ENCODE assay signal across 8 cellular contexts in the genomic region with DNA sequence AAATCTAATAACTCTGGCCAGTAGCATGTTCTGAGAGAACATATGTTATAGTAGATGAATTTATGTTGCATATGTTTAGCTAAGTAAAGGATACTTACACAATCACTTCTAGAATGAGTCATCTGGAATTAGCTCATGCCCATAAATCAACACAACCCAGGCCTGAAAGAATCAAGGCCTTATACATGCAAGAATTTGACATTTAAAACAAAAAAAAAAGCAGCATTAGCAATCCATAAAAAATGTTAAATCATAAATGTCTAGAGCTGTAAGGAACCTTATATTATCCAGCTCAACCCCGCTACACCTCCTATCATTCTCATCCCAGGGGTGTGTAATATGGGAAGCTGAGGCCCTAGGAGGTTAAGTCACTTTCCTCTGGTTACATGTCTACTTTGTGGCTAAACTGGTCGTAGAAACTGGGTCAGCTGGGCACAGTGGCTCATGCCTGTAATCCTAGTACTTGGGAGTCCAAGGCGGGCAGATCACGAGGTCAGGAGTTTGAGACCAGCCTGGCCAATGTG.
DNase-seq lines count a peak whose midpoint lies in the region; ATAC-seq, FAIRE-seq and TF ChIP-seq lines count a peak whose summit lies in the region.

No MANE protein-coding gene starts in this region.

- intact Hi-C loops in aorta (cut with DNase I): loop anchor here in 1 of 2 donors (5.0 kb wide), 1 partner anchor 37 kb away; no protein-coding TSS in a partner anchor

- no peaks in the 10 kb centered on the region for H3K9me3 ChIP-seq in aorta (ENCODE audit: control insufficient read depth, low read length)

- H3K4me1 ChIP-seq in aorta (ENCODE audit: control insufficient read depth in 1 of 2, insufficient read depth in 2 of 2, low read length in 2 of 2): peaks cover 6 to 15% of the 10 kb centered on the region in 2 donors

- FAIRE-seq in GM12892 (lab: Jason Lieb, UNC): no peak

- WGBS in aorta, 2 donors: 60 to 70% methylated on average over 4 of the region's 4 CpGs

- TF ChIP-seq POLR2A in GM12892 (IDR thresholded peaks at IDR 0.05; ENCODE audit: low read depth, low read length): no peak

- no peak for DNase-seq in activated T-cell treated with anti-CD3 and anti-CD28 coated beads, Interleukin-2, amount 50 U/mL, for 72 hours
- no peak for DNase-seq in activated T-cell treated with anti-CD3 and anti-CD28 coated beads for 4 hours
- DNase-seq in inferior parietal cortex (ENCODE audit: extremely low spot score): peak; percentile 19
- DNase-seq in aorta: no peak
- no peak for DNase-seq in GM12892 (ENCODE audit: insufficient read length)

- no peaks in the 10 kb centered on the region for H3K36me3 ChIP-seq in aorta (ENCODE audit: control insufficient read depth in 1 of 2, insufficient read depth in 2 of 2, low read length in 1 of 2)

- no peak overlapping the region for H3K4me3 ChIP-seq in aorta (ENCODE audit: low read length in 2 of 2)

- peak overlapping the region; percentile 3 to 27 for H3K4me3 Mint-ChIP-seq in activated T-cell treated with anti-CD3 and anti-CD28 coated beads, Interleukin-2, amount 50 U/mL, for 72 hours
- no peak overlapping the region for H3K4me3 Mint-ChIP-seq in T-helper 1 cell treated with Interleukin-12 subunit alpha and Interleukin-12 subunit beta and Interleukin-4 antibody, amounts not matched to agents 30 μg/mL and 1 μg/mL, for 36 hours

- H3K27ac ChIP-seq in aorta (ENCODE audit: low read depth in 1 of 2, low read length in 2 of 2): peak overlapping the region in 1 of 2 donors; percentile 83

- no peaks in the 10 kb centered on the region for H3K36me3 Mint-ChIP-seq in activated T-cell treated with anti-CD3 and anti-CD28 coated beads, Interleukin-2, amount 50 U/mL, for 72 hours (ENCODE audit: insufficient read depth in 2 of 2)
- H3K36me3 Mint-ChIP-seq in T-helper 1 cell treated with Interleukin-12 subunit alpha and Interleukin-12 subunit beta and Interleukin-4 antibody, amounts not matched to agents 30 μg/mL and 1 μg/mL, for 36 hours (ENCODE audit: low read depth): no peaks in the 10 kb centered on the region

- ATAC-seq in activated T-cell treated with anti-CD3 and anti-CD28 coated beads, Interleukin-2, amount 50 U/mL, for 72 hours (replicated peaks in 1 of 2): peak; percentile 78 to 80
- peak; percentile 55 for ATAC-seq in aorta (ENCODE audit: low FRiP score)
- ATAC-seq in HG03139 (IDR thresholded peaks at IDR 0.05; ENCODE audit: unreplicated experiment): no peak
- no peak for ATAC-seq in GM18867 (IDR thresholded peaks at IDR 0.05; ENCODE audit: unreplicated experiment)

- H3K9me3 Mint-ChIP-seq in activated T-cell treated with anti-CD3 and anti-CD28 coated beads, Interleukin-2, amount 50 U/mL, for 72 hours: no peaks in the 10 kb centered on the region
- no peaks in the 10 kb centered on the region for H3K9me3 Mint-ChIP-seq in T-helper 1 cell treated with Interleukin-12 subunit alpha and Interleukin-12 subunit beta and Interleukin-4 antibody, amounts not matched to agents 30 μg/mL and 1 μg/mL, for 36 hours

- no peaks in the 10 kb centered on the region for H3K27me3 ChIP-seq in aorta (ENCODE audit: control insufficient read depth in 1 of 2, insufficient read depth in 2 of 2, low read length in 1 of 2)

- no peaks in the 10 kb centered on the region for H3K27me3 Mint-ChIP-seq in activated T-cell treated with anti-CD3 and anti-CD28 coated beads, Interleukin-2, amount 50 U/mL, for 72 hours (ENCODE audit: low read depth)
- no peaks in the 10 kb centered on the region for H3K27me3 Mint-ChIP-seq in T-helper 1 cell treated with Interleukin-12 subunit alpha and Interleukin-12 subunit beta and Interleukin-4 antibody, amounts not matched to agents 30 μg/mL and 1 μg/mL, for 36 hours (ENCODE audit: low read depth)

- peak overlapping the region; percentile 54 for H3K27ac Mint-ChIP-seq in activated T-cell treated with anti-CD3 and anti-CD28 coated beads, Interleukin-2, amount 50 U/mL, for 72 hours
- peak overlapping the region; percentile 34 for H3K27ac Mint-ChIP-seq in T-helper 1 cell treated with Interleukin-12 subunit alpha and Interleukin-12 subunit beta and Interleukin-4 antibody, amounts not matched to agents 30 μg/mL and 1 μg/mL, for 36 hours

- H3K4me1 Mint-ChIP-seq in activated T-cell treated with anti-CD3 and anti-CD28 coated beads, Interleukin-2, amount 50 U/mL, for 72 hours (ENCODE audit: low read depth): peaks cover 68% of the 10 kb centered on the region
- peaks cover 72% of the 10 kb centered on the region for H3K4me1 Mint-ChIP-seq in T-helper 1 cell treated with Interleukin-12 subunit alpha and Interleukin-12 subunit beta and Interleukin-4 antibody, amounts not matched to agents 30 μg/mL and 1 μg/mL, for 36 hours (ENCODE audit: low read depth)

Comparison
In these comparisons a context has a peak if more than half of its experiments do, and no peak if none do; other contexts are left out.
1. ATAC-seq: peak in activated T-cell treated with anti-CD3 and anti-CD28 coated beads, Interleukin-2, amount 50 U/mL, for 72 hours (2 of 2) and aorta (single experiment); none in HG03139 (single experiment) and GM18867 (single experiment).